In genomic region chr3:141529256-141530132, GRCh38 we compare ENCODE assay signal across 13 cellular contexts. TPM values are rescaled to one million over a fixed set of nuclear protein-coding genes. Genes with fewer than 3 reads are reported as not detected.
A peak's percentile ranks its signal among the peaks of the same experiment; 100 is the strongest.
DNase-seq lines count a peak whose midpoint lies in the region; ATAC-seq and TF ChIP-seq lines count a peak whose summit lies in the region.
"Had no signal": no experiment of that assay in that cellular context is flagged by ENCODE, and none has a peak within 500 bp of the region (broad histone marks: within the 10 kb centered on the region; RNA-seq: fewer than 3 reads in every experiment).

No MANE protein-coding gene starts in this region.

- CTCF ChIA-PET in activated CD8-positive, alpha-beta T cell treated with anti-CD3 and anti-CD28 coated beads for 36 hours (lab: Charles Lee), result interaction anchor here (1.7 kb wide), 1 partner anchor 10 kb away, joined by 4 read pairs; no protein-coding TSS in a partner anchor

- H3K27me3 Mint-ChIP-seq in activated CD8-positive, alpha-beta T cell treated with anti-CD3 and anti-CD28 coated beads for 36 hours, result no peaks in the 10 kb centered on the region
- no peaks in the 10 kb centered on the region for H3K27me3 Mint-ChIP-seq in stimulated activated memory B cell treated with anti-CD40 and anti-IgM and Interleukin-4, amounts not matched to agents 10 μg/mL and 1 μg/mL and 100 μg/mL, for 72 hours

- peak overlapping the region; percentile 31 for H3K4me3 Mint-ChIP-seq in activated CD8-positive, alpha-beta T cell treated with anti-CD3 and anti-CD28 coated beads for 36 hours
- H3K4me3 Mint-ChIP-seq in stimulated activated memory B cell treated with anti-CD40 and anti-IgM and Interleukin-4, amounts not matched to agents 10 μg/mL and 1 μg/mL and 100 μg/mL, for 72 hours, result no peak overlapping the region

- intact Hi-C loops in activated CD8-positive, alpha-beta T cell treated with anti-CD3 and anti-CD28 coated beads for 36 hours (cut with micrococcal nuclease), result no loop called here

- peak overlapping the region; percentile 4 for H3K27ac ChIP-seq in foreskin keratinocyte
- H3K27ac ChIP-seq: HL-60 had no signal

- POLR2A ChIA-PET in activated CD8-positive, alpha-beta T cell treated with anti-CD3 and anti-CD28 coated beads for 36 hours (lab: Charles Lee), result no interaction called here

- no peak for DNase-seq in activated CD4-positive, CD25-positive, alpha-beta regulatory T cell (lab: John Stamatoyannopoulos, UW)
- DNase-seq in activated CD8-positive, alpha-beta T cell treated with anti-CD3 and anti-CD28 coated beads for 36 hours, result no peak
- DNase-seq in foreskin keratinocyte, result no peak
- no peak for DNase-seq in COLO829 (ENCODE audit: low spot score)
- DNase-seq in NCI-H1417 treated with DMSO at 0.1 percent for 48 hours (lab: John Stamatoyannopoulos, UW), result no peak
- no peak for DNase-seq in HuH-7 (ENCODE audit: low spot score)
- DNase-seq: ACHN; activated CD4-positive, alpha-beta T cell treated with anti-CD3 and anti-CD28 coated beads for 1 hour; NCI-H187; nucleus accumbens had no signal

- H3K27ac Mint-ChIP-seq in activated CD8-positive, alpha-beta T cell treated with anti-CD3 and anti-CD28 coated beads for 36 hours, result peak overlapping the region; percentile 89
- peak overlapping the region; percentile 32 for H3K27ac Mint-ChIP-seq in stimulated activated memory B cell treated with anti-CD40 and anti-IgM and Interleukin-4, amounts not matched to agents 10 μg/mL and 1 μg/mL and 100 μg/mL, for 72 hours

- H3K9me3 Mint-ChIP-seq in activated CD8-positive, alpha-beta T cell treated with anti-CD3 and anti-CD28 coated beads for 36 hours, result peaks cover 2% of the 10 kb centered on the region
- H3K9me3 Mint-ChIP-seq in stimulated activated memory B cell treated with anti-CD40 and anti-IgM and Interleukin-4, amounts not matched to agents 10 μg/mL and 1 μg/mL and 100 μg/mL, for 72 hours, result no peaks in the 10 kb centered on the region

- H3K4me1 Mint-ChIP-seq in activated CD8-positive, alpha-beta T cell treated with anti-CD3 and anti-CD28 coated beads for 36 hours (ENCODE audit: low read depth), result peaks cover 77% of the 10 kb centered on the region
- H3K4me1 Mint-ChIP-seq in stimulated activated memory B cell treated with anti-CD40 and anti-IgM and Interleukin-4, amounts not matched to agents 10 μg/mL and 1 μg/mL and 100 μg/mL, for 72 hours, result peaks cover 44% of the 10 kb centered on the region

- no peaks in the 10 kb centered on the region for H3K27me3 ChIP-seq in foreskin keratinocyte

- H3K4me1 ChIP-seq in foreskin keratinocyte, result peaks cover 22% of the 10 kb centered on the region

- ATAC-seq in activated CD4-positive, CD25-positive, alpha-beta regulatory T cell treated with anti-CD3 and anti-CD28 coated beads, Interleukin-2, amount 50 U/mL, for 24 hours, result peak; percentile 30 to 48
- ATAC-seq in activated CD8-positive, alpha-beta T cell treated with anti-CD3 and anti-CD28 coated beads for 36 hours, result peak; percentile 31
- no peak for ATAC-seq in foreskin keratinocyte
- no peak for ATAC-seq in stimulated activated memory B cell treated with anti-CD40 and anti-IgM and Interleukin-4, amounts not matched to agents 10 μg/mL and 1 μg/mL and 100 μg/mL, for 72 hours

- TF ChIP-seq CTCF in activated CD8-positive, alpha-beta T cell treated with anti-CD3 and anti-CD28 coated beads for 36 hours (IDR thresholded peaks at IDR 0.05), result no peak
- no peak for TF ChIP-seq CTCF in foreskin keratinocyte (conservative IDR thresholded peaks at IDR 0.05)

- H3K36me3 Mint-ChIP-seq in activated CD8-positive, alpha-beta T cell treated with anti-CD3 and anti-CD28 coated beads for 36 hours (ENCODE audit: low read depth), result peaks cover 30% of the 10 kb centered on the region
- peaks cover 19% of the 10 kb centered on the region for H3K36me3 Mint-ChIP-seq in stimulated activated memory B cell treated with anti-CD40 and anti-IgM and Interleukin-4, amounts not matched to agents 10 μg/mL and 1 μg/mL and 100 μg/mL, for 72 hours

RNA-seq across cellular contexts. Expression of gene RASA2, which starts 42.7 kb away (rescaled TPM):
- 10 to 100 TPM; 35.4 to 41.5 TPM for total RNA-seq in activated CD8-positive, alpha-beta T cell treated with anti-CD3 and anti-CD28 coated beads for 36 hours
- total RNA-seq in foreskin keratinocyte, result 10.1 and 10.4 TPM in 2 replicates
- polyA plus RNA-seq in foreskin keratinocyte, result 1.7 and 2.3 TPM in 2 replicates

Comparison
In these comparisons a context has a peak if more than half of its experiments do, and no peak if none do; other contexts are left out.
1. ATAC-seq: peak in activated CD4-positive, CD25-positive, alpha-beta regulatory T cell treated with anti-CD3 and anti-CD28 coated beads, Interleukin-2, amount 50 U/mL, for 24 hours (2 of 2) and activated CD8-positive, alpha-beta T cell treated with anti-CD3 and anti-CD28 coated beads for 36 hours (single experiment); none in foreskin keratinocyte (single experiment) and stimulated activated memory B cell treated with anti-CD40 and anti-IgM and Interleukin-4, amounts not matched to agents 10 μg/mL and 1 μg/mL and 100 μg/mL, for 72 hours (single experiment).